1 cellular context compared by ENCODE assay signal in genomic region chr2:27752551-27753237, GRCh38.
TF ChIP-seq lines count a peak whose summit lies in the region.

No MANE protein-coding gene starts in this region.

TF ChIP-seq in K562, 482 proteins besides CTCF, POLR2A, EP300 and RAD21 (continued from another document and continues in another):
- TF ChIP-seq ZBTB7A (IDR thresholded peaks at IDR 0.05; ENCODE audit: borderline replicate concordance, control insufficient read depth, low read depth, low read length) (no peak), FOXP4 (CRISPR knock-in tag; IDR thresholded peaks at IDR 0.05; ENCODE audit: borderline replicate concordance) (no peak), ETV1 (tag; conservative IDR thresholded peaks at IDR 0.05; ENCODE audit: low read depth) (no peak), ZNF79 (CRISPR knock-in tag; IDR thresholded peaks at IDR 0.05; ENCODE audit: low read depth) (no peak), STAT5A (IDR thresholded peaks at IDR 0.05; ENCODE audit: borderline replicate concordance, low read length) (no peak), MXI1 (IDR thresholded peaks at IDR 0.05; ENCODE audit: low read depth, low read length) (no peak), NONO (IDR thresholded peaks at IDR 0.05; ENCODE audit: low read depth in 2 of 2, low read length in 1 of 2) (no peak), ETV5 (CRISPR knock-in tag; IDR thresholded peaks at IDR 0.05; ENCODE audit: low read depth) (no peak), CBX2 (IDR thresholded peaks at IDR 0.05; ENCODE audit: insufficient read depth, low read length, poor library complexity, severe bottlenecking) (no peak), BCL6 (CRISPR knock-in tag; IDR thresholded peaks at IDR 0.05) (no peak), EP400 (IDR thresholded peaks at IDR 0.05) (peak; percentile 57), ZSCAN32 (CRISPR knock-in tag; IDR thresholded peaks at IDR 0.05) (no peak), MCM5 (IDR thresholded peaks at IDR 0.05; ENCODE audit: low read depth) (no peak), TAF1 (IDR thresholded peaks at IDR 0.05; ENCODE audit: control insufficient read depth, extremely low read depth, insufficient read depth, low read length, severe bottlenecking) (no peak), E2F8 (IDR thresholded peaks at IDR 0.05; ENCODE audit: low read depth, partially characterized antibody) (no peak), PHB (CRISPR knock-in tag; IDR thresholded peaks at IDR 0.05) (no peak), SOX6 (IDR thresholded peaks at IDR 0.05) (peak; percentile 98), ZC3H4 (CRISPR knock-in tag; IDR thresholded peaks at IDR 0.05; ENCODE audit: borderline replicate concordance) (no peak), BRF1 (IDR thresholded peaks at IDR 0.05; ENCODE audit: borderline replicate concordance, extremely low read depth, insufficient read length) (no peak), HSF4 (CRISPR knock-in tag; IDR thresholded peaks at IDR 0.05; ENCODE audit: borderline replicate concordance) (no peak), USF2 (CRISPR knock-in tag; IDR thresholded peaks at IDR 0.05) (no peak), SMAD3 (CRISPR knock-in tag; conservative IDR thresholded peaks at IDR 0.05) (no peak), ZNF124 (CRISPR knock-in tag; IDR thresholded peaks at IDR 0.05) (no peak), TAF15 (IDR thresholded peaks at IDR 0.05; ENCODE audit: low read depth, low read length) (no peak), ESRRA (IDR thresholded peaks at IDR 0.05; ENCODE audit: borderline replicate concordance, low read depth) (no peak), STAT5B (CRISPR knock-in tag; IDR thresholded peaks at IDR 0.05) (no peak), FOXK2 (conservative IDR thresholded peaks at IDR 0.05 in 1 of 2, IDR thresholded peaks at IDR 0.05 in 1 of 2; ENCODE audit: low read depth in 2 of 2) (no peak), RHOXF2B (CRISPR knock-in tag; conservative IDR thresholded peaks at IDR 0.05) (no peak), KDM4B (IDR thresholded peaks at IDR 0.05; ENCODE audit: borderline replicate concordance in 2 of 2, low read depth in 1 of 2) (no peak)
- TF ChIP-seq, protein P1, sequence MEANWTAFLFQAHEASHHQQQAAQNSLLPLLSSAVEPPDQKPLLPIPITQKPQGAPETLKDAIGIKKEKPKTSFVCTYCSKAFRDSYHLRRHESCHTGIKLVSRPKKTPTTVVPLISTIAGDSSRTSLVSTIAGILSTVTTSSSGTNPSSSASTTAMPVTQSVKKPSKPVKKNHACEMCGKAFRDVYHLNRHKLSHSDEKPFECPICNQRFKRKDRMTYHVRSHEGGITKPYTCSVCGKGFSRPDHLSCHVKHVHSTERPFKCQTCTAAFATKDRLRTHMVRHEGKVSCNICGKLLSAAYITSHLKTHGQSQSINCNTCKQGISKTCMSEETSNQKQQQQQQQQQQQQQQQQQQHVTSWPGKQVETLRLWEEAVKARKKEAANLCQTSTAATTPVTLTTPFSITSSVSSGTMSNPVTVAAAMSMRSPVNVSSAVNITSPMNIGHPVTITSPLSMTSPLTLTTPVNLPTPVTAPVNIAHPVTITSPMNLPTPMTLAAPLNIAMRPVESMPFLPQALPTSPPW (CRISPR knock-in tag; IDR thresholded peaks at IDR 0.05) = peak; percentile 77
- TF ChIP-seq, protein P2, sequence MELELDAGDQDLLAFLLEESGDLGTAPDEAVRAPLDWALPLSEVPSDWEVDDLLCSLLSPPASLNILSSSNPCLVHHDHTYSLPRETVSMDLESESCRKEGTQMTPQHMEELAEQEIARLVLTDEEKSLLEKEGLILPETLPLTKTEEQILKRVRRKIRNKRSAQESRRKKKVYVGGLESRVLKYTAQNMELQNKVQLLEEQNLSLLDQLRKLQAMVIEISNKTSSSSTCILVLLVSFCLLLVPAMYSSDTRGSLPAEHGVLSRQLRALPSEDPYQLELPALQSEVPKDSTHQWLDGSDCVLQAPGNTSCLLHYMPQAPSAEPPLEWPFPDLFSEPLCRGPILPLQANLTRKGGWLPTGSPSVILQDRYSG (tag; conservative IDR thresholded peaks at IDR 0.05; ENCODE audit: low read depth) = no peak
- TF ChIP-seq, protein P3, sequence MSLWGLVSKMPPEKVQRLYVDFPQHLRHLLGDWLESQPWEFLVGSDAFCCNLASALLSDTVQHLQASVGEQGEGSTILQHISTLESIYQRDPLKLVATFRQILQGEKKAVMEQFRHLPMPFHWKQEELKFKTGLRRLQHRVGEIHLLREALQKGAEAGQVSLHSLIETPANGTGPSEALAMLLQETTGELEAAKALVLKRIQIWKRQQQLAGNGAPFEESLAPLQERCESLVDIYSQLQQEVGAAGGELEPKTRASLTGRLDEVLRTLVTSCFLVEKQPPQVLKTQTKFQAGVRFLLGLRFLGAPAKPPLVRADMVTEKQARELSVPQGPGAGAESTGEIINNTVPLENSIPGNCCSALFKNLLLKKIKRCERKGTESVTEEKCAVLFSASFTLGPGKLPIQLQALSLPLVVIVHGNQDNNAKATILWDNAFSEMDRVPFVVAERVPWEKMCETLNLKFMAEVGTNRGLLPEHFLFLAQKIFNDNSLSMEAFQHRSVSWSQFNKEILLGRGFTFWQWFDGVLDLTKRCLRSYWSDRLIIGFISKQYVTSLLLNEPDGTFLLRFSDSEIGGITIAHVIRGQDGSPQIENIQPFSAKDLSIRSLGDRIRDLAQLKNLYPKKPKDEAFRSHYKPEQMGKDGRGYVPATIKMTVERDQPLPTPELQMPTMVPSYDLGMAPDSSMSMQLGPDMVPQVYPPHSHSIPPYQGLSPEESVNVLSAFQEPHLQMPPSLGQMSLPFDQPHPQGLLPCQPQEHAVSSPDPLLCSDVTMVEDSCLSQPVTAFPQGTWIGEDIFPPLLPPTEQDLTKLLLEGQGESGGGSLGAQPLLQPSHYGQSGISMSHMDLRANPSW (CRISPR knock-in tag; IDR thresholded peaks at IDR 0.05) = no peak
- TF ChIP-seq, protein P4, sequence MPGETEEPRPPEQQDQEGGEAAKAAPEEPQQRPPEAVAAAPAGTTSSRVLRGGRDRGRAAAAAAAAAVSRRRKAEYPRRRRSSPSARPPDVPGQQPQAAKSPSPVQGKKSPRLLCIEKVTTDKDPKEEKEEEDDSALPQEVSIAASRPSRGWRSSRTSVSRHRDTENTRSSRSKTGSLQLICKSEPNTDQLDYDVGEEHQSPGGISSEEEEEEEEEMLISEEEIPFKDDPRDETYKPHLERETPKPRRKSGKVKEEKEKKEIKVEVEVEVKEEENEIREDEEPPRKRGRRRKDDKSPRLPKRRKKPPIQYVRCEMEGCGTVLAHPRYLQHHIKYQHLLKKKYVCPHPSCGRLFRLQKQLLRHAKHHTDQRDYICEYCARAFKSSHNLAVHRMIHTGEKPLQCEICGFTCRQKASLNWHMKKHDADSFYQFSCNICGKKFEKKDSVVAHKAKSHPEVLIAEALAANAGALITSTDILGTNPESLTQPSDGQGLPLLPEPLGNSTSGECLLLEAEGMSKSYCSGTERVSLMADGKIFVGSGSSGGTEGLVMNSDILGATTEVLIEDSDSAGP (CRISPR knock-in tag; IDR thresholded peaks at IDR 0.05) = no peak
- TF ChIP-seq, protein P5, sequence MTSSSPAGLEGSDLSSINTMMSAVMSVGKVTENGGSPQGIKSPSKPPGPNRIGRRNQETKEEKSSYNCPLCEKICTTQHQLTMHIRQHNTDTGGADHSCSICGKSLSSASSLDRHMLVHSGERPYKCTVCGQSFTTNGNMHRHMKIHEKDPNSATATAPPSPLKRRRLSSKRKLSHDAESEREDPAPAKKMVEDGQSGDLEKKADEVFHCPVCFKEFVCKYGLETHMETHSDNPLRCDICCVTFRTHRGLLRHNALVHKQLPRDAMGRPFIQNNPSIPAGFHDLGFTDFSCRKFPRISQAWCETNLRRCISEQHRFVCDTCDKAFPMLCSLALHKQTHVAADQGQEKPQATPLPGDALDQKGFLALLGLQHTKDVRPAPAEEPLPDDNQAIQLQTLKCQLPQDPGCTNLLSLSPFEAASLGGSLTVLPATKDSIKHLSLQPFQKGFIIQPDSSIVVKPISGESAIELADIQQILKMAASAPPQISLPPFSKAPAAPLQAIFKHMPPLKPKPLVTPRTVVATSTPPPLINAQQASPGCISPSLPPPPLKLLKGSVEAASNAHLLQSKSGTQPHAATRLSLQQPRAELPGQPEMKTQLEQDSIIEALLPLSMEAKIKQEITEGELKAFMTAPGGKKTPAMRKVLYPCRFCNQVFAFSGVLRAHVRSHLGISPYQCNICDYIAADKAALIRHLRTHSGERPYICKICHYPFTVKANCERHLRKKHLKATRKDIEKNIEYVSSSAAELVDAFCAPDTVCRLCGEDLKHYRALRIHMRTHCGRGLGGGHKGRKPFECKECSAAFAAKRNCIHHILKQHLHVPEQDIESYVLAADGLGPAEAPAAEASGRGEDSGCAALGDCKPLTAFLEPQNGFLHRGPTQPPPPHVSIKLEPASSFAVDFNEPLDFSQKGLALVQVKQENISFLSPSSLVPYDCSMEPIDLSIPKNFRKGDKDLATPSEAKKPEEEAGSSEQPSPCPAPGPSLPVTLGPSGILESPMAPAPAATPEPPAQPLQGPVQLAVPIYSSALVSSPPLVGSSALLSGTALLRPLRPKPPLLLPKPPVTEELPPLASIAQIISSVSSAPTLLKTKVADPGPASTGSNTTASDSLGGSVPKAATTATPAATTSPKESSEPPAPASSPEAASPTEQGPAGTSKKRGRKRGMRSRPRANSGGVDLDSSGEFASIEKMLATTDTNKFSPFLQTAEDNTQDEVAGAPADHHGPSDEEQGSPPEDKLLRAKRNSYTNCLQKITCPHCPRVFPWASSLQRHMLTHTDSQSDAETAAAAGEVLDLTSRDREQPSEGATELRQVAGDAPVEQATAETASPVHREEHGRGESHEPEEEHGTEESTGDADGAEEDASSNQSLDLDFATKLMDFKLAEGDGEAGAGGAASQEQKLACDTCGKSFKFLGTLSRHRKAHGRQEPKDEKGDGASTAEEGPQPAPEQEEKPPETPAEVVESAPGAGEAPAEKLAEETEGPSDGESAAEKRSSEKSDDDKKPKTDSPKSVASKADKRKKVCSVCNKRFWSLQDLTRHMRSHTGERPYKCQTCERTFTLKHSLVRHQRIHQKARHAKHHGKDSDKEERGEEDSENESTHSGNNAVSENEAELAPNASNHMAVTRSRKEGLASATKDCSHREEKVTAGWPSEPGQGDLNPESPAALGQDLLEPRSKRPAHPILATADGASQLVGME (CRISPR knock-in tag; IDR thresholded peaks at IDR 0.05) = no peak
- TF ChIP-seq, protein P6, sequence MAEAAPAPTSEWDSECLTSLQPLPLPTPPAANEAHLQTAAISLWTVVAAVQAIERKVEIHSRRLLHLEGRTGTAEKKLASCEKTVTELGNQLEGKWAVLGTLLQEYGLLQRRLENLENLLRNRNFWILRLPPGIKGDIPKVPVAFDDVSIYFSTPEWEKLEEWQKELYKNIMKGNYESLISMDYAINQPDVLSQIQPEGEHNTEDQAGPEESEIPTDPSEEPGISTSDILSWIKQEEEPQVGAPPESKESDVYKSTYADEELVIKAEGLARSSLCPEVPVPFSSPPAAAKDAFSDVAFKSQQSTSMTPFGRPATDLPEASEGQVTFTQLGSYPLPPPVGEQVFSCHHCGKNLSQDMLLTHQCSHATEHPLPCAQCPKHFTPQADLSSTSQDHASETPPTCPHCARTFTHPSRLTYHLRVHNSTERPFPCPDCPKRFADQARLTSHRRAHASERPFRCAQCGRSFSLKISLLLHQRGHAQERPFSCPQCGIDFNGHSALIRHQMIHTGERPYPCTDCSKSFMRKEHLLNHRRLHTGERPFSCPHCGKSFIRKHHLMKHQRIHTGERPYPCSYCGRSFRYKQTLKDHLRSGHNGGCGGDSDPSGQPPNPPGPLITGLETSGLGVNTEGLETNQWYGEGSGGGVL (CRISPR knock-in tag; IDR thresholded peaks at IDR 0.05) = no peak
- TF ChIP-seq, protein P7, sequence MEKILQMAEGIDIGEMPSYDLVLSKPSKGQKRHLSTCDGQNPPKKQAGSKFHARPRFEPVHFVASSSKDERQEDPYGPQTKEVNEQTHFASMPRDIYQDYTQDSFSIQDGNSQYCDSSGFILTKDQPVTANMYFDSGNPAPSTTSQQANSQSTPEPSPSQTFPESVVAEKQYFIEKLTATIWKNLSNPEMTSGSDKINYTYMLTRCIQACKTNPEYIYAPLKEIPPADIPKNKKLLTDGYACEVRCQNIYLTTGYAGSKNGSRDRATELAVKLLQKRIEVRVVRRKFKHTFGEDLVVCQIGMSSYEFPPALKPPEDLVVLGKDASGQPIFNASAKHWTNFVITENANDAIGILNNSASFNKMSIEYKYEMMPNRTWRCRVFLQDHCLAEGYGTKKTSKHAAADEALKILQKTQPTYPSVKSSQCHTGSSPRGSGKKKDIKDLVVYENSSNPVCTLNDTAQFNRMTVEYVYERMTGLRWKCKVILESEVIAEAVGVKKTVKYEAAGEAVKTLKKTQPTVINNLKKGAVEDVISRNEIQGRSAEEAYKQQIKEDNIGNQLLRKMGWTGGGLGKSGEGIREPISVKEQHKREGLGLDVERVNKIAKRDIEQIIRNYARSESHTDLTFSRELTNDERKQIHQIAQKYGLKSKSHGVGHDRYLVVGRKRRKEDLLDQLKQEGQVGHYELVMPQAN (IDR thresholded peaks at IDR 0.05; ENCODE audit: borderline replicate concordance) = no peak
